In genomic region chr6:158765509-158766068, GRCh38 we compare ENCODE assay signal across 1 cellular context.
TF ChIP-seq lines count a peak whose summit lies in the region.

No MANE protein-coding gene starts in this region.

TF ChIP-seq in GM23338, 12 proteins besides CTCF, POLR2A, EP300 and RAD21:
- TF ChIP-seq, protein P1, sequence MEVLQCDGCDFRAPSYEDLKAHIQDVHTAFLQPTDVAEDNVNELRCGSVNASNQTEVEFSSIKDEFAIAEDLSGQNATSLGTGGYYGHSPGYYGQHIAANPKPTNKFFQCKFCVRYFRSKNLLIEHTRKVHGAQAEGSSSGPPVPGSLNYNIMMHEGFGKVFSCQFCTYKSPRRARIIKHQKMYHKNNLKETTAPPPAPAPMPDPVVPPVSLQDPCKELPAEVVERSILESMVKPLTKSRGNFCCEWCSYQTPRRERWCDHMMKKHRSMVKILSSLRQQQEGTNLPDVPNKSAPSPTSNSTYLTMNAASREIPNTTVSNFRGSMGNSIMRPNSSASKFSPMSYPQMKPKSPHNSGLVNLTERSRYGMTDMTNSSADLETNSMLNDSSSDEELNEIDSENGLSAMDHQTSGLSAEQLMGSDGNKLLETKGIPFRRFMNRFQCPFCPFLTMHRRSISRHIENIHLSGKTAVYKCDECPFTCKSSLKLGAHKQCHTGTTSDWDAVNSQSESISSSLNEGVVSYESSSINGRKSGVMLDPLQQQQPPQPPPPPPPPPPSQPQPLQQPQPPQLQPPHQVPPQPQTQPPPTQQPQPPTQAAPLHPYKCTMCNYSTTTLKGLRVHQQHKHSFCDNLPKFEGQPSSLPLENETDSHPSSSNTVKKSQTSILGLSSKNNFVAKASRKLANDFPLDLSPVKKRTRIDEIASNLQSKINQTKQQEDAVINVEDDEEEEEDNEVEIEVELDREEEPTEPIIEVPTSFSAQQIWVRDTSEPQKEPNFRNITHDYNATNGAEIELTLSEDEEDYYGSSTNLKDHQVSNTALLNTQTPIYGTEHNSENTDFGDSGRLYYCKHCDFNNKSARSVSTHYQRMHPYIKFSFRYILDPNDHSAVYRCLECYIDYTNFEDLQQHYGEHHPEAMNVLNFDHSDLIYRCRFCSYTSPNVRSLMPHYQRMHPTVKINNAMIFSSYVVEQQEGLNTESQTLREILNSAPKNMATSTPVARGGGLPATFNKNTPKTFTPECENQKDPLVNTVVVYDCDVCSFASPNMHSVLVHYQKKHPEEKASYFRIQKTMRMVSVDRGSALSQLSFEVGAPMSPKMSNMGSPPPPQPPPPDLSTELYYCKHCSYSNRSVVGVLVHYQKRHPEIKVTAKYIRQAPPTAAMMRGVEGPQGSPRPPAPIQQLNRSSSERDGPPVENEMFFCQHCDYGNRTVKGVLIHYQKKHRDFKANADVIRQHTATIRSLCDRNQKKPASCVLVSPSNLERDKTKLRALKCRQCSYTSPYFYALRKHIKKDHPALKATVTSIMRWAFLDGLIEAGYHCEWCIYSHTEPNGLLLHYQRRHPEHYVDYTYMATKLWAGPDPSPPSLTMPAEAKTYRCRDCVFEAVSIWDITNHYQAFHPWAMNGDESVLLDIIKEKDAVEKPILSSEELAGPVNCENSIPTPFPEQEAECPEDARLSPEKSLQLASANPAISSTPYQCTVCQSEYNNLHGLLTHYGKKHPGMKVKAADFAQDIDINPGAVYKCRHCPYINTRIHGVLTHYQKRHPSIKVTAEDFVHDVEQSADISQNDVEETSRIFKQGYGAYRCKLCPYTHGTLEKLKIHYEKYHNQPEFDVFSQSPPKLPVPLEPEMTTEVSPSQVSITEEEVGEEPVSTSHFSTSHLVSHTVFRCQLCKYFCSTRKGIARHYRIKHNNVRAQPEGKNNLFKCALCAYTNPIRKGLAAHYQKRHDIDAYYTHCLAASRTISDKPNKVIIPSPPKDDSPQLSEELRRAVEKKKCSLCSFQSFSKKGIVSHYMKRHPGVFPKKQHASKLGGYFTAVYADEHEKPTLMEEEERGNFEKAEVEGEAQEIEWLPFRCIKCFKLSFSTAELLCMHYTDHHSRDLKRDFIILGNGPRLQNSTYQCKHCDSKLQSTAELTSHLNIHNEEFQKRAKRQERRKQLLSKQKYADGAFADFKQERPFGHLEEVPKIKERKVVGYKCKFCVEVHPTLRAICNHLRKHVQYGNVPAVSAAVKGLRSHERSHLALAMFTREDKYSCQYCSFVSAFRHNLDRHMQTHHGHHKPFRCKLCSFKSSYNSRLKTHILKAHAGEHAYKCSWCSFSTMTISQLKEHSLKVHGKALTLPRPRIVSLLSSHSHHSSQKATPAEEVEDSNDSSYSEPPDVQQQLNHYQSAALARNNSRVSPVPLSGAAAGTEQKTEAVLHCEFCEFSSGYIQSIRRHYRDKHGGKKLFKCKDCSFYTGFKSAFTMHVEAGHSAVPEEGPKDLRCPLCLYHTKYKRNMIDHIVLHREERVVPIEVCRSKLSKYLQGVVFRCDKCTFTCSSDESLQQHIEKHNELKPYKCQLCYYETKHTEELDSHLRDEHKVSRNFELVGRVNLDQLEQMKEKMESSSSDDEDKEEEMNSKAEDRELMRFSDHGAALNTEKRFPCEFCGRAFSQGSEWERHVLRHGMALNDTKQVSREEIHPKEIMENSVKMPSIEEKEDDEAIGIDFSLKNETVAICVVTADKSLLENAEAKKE (CRISPR knock-in tag; IDR thresholded peaks at IDR 0.05) = no peak
- no peak for TF ChIP-seq STAT1 (IDR thresholded peaks at IDR 0.05; ENCODE audit: unreplicated experiment)
- no peak for TF ChIP-seq EZH2 (IDR thresholded peaks at IDR 0.05; ENCODE audit: low read depth, unreplicated experiment)
- TF ChIP-seq POLR2AphosphoS5 (IDR thresholded peaks at IDR 0.05; ENCODE audit: low read depth) = no peak
- TF ChIP-seq JUNB (IDR thresholded peaks at IDR 0.05; ENCODE audit: unreplicated experiment) = no peak
- TF ChIP-seq NANOG (IDR thresholded peaks at IDR 0.05; ENCODE audit: borderline replicate concordance) = no peak
- no peak for TF ChIP-seq CREB1 (CRISPR knock-in tag; IDR thresholded peaks at IDR 0.05; ENCODE audit: low read depth)
- TF ChIP-seq, protein P2, sequence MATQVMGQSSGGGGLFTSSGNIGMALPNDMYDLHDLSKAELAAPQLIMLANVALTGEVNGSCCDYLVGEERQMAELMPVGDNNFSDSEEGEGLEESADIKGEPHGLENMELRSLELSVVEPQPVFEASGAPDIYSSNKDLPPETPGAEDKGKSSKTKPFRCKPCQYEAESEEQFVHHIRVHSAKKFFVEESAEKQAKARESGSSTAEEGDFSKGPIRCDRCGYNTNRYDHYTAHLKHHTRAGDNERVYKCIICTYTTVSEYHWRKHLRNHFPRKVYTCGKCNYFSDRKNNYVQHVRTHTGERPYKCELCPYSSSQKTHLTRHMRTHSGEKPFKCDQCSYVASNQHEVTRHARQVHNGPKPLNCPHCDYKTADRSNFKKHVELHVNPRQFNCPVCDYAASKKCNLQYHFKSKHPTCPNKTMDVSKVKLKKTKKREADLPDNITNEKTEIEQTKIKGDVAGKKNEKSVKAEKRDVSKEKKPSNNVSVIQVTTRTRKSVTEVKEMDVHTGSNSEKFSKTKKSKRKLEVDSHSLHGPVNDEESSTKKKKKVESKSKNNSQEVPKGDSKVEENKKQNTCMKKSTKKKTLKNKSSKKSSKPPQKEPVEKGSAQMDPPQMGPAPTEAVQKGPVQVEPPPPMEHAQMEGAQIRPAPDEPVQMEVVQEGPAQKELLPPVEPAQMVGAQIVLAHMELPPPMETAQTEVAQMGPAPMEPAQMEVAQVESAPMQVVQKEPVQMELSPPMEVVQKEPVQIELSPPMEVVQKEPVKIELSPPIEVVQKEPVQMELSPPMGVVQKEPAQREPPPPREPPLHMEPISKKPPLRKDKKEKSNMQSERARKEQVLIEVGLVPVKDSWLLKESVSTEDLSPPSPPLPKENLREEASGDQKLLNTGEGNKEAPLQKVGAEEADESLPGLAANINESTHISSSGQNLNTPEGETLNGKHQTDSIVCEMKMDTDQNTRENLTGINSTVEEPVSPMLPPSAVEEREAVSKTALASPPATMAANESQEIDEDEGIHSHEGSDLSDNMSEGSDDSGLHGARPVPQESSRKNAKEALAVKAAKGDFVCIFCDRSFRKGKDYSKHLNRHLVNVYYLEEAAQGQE (IDR thresholded peaks at IDR 0.05; ENCODE audit: unreplicated experiment) = no peak
- TF ChIP-seq ZNF114 (CRISPR knock-in tag; IDR thresholded peaks at IDR 0.05) = no peak
